Comparison of ENCODE assay signal across 8 cellular contexts in the genomic region with DNA sequence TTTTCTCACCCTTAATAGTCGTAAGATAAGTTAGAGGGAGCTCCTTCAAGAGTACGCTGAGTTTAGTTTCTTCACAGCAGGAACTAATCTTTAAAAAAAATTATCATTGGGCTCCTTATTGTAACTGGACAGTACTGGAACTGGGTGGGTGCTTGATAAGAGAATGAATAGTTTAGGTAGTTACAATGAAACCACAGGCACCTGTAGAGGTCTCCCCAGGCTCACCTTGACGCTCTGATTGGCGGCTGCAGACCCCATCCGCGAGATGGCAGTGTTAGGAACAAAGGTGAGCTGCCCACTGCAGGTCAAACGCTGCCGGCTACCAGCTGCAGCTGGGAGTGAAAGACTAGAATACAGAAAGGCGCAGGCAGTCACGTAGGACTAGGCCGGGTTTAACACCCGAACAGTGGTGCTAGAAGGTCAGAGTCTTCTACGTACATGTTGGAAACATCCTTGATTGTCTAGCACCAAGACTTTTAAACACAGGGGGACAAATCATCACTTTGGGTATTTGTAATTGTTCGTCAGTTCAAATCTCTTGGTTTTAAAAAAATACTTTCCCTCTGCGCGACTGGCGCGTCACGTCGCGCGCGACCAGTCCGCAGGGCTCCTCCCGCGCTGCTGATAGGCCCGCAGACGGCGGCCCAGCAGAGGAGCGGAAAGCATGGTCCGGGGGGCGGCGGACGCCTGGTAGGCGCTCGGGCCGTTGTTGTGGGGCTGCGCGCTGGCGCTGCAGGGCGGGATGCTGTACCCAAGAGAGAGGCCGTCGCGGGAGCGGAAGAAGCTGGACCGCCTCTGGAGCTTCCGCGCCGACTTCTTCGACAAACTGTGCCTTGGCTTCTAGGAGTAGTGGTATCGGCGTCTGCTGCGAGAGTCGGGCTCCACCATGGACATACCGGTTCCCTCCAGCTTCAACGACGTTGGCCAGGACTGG. TPM values are rescaled to one million over a fixed set of nuclear protein-coding genes. Genes with fewer than 3 reads are reported as not detected.
DNase-seq lines count a peak whose midpoint lies in the region; ATAC-seq, FAIRE-seq and TF ChIP-seq lines count a peak whose summit lies in the region.

No MANE protein-coding gene starts in this region.

- POLR2A ChIA-PET in activated CD4-positive, alpha-beta T cell treated with anti-CD3 and anti-CD28 coated beads for 36 hours (lab: Charles Lee), result no interaction called here

- intact Hi-C loops in activated CD4-positive, alpha-beta T cell treated with anti-CD3 and anti-CD28 coated beads for 36 hours (cut with DNase I, micrococcal nuclease), result loop anchor here in 1 of 2 experiments (1.0 to 2.0 kb wide), 3 partner anchors 46 to 584 kb away; partner anchors contain the start of gene SMARCA5
- intact Hi-C loops in left colon (cut with DNase I, micrococcal nuclease), result no loop called here

- CTCF ChIA-PET in activated CD4-positive, alpha-beta T cell treated with anti-CD3 and anti-CD28 coated beads for 36 hours (lab: Charles Lee), result interaction anchor here (0.6 to 1.9 kb wide), 9 partner anchors 9 to 477 kb away, joined by 3 to 7 read pairs (median 3); no protein-coding TSS in a partner anchor

- TF ChIP-seq CTCF in coronary artery (IDR thresholded peaks at IDR 0.05), result peak; percentile 28

- H3K4me1 Mint-ChIP-seq in activated CD4-positive, alpha-beta T cell treated with anti-CD3 and anti-CD28 coated beads for 36 hours, result peaks cover 29% of the 10 kb centered on the region

- peaks cover 2% of the 10 kb centered on the region for H3K9me3 Mint-ChIP-seq in activated CD4-positive, alpha-beta T cell treated with anti-CD3 and anti-CD28 coated beads for 36 hours (ENCODE audit: low read depth)

- peak overlapping the region; percentile 71 for H3K4me3 ChIP-seq in coronary artery

- H3K27ac ChIP-seq in coronary artery, result peak overlapping the region; percentile 48 to 50

- ATAC-seq in HG02798 (IDR thresholded peaks at IDR 0.05; ENCODE audit: poor library complexity, unreplicated experiment), result peak; percentile 85
- ATAC-seq in activated CD4-positive, alpha-beta T cell treated with anti-CD3 and anti-CD28 coated beads for 36 hours, result peak; percentile 82
- ATAC-seq in left colon, result peak; percentile 94

- H3K4me3 Mint-ChIP-seq in activated CD4-positive, alpha-beta T cell treated with anti-CD3 and anti-CD28 coated beads for 36 hours, result peak overlapping the region; percentile 85

- TF ChIP-seq POLR2A in GM12891 (IDR thresholded peaks at IDR 0.05; ENCODE audit: low read depth, low read length), result no peak

- peak overlapping the region; percentile 93 for H3K27ac Mint-ChIP-seq in activated CD4-positive, alpha-beta T cell treated with anti-CD3 and anti-CD28 coated beads for 36 hours

- H3K36me3 Mint-ChIP-seq in activated CD4-positive, alpha-beta T cell treated with anti-CD3 and anti-CD28 coated beads for 36 hours (ENCODE audit: low read depth), result peaks cover 11% of the 10 kb centered on the region

- no peaks in the 10 kb centered on the region for H3K27me3 Mint-ChIP-seq in activated CD4-positive, alpha-beta T cell treated with anti-CD3 and anti-CD28 coated beads for 36 hours

- DNase-seq in GM12891 (ENCODE audit: insufficient read length, low spot score) (peak; percentile 35), NCI-H2029 (lab: John Stamatoyannopoulos, UW) (peak; percentile 55), coronary artery (ENCODE audit: low spot score) (peak; percentile 75), left colon (peak; percentile 82 to 85), cortex of kidney (lab: John Stamatoyannopoulos, UW) (no peak)
- peak; percentile 78 for DNase-seq in activated CD4-positive, alpha-beta T cell treated with anti-CD3 and anti-CD28 coated beads for 36 hours
- peak; percentile 59 to 70 for DNase-seq in stimulated activated CD4-positive, alpha-beta T cell treated with anti-CD3 and anti-CD28 coated beads, Interleukin-2, amount 100 ng/mL, for 24 hours

- FAIRE-seq in GM12891 (lab: Jason Lieb, UNC), result peak; percentile 93

TF ChIP-seq in GM12891, 5 proteins besides CTCF, POLR2A, EP300 and RAD21:
- TF ChIP-seq PAX5 (IDR thresholded peaks at IDR 0.05; ENCODE audit: insufficient read depth, low read length, severe bottlenecking), result no peak
- no peak for TF ChIP-seq SPI1 (IDR thresholded peaks at IDR 0.05; ENCODE audit: low read depth, low read length)
- no peak for TF ChIP-seq POLR2AphosphoS5 (IDR thresholded peaks at IDR 0.05; ENCODE audit: low read depth, low read length)
- TF ChIP-seq TAF1 (IDR thresholded peaks at IDR 0.05; ENCODE audit: low read depth, low read length), result no peak
- TF ChIP-seq POU2F2 (IDR thresholded peaks at IDR 0.05; ENCODE audit: low read depth, low read length), result no peak

RNA-seq across cellular contexts. Expression of gene SMARCA5, which starts 45.6 kb away (rescaled TPM):
- polyA plus RNA-seq in GM12891 (2012; ENCODE audit: low read depth, missing spikeins), result 37.2 TPM
- total RNA-seq in activated CD4-positive, alpha-beta T cell treated with anti-CD3 and anti-CD28 coated beads for 36 hours, result 10 to 100 TPM; 66.6 to 69.8 TPM
- 10 to 100 TPM; 29.1 to 33.3 TPM for total RNA-seq in left colon
